ENCODE assay signal across 18 cellular contexts in genomic region chr19:30647891-30648290, GRCh38.
DNase-seq lines count a peak whose midpoint lies in the region; ATAC-seq, FAIRE-seq and TF ChIP-seq lines count a peak whose summit lies in the region.
"Had no signal": no experiment of that assay in that cellular context is flagged by ENCODE, and none has a peak within 500 bp of the region (broad histone marks: within the 10 kb centered on the region; RNA-seq: fewer than 3 reads in every experiment).

No MANE protein-coding gene starts in this region.

- H3K27ac Mint-ChIP-seq in brain (peak overlapping the region in 3 of 5 experiments; percentile 54 to 86 (median 79)), osteocyte (ENCODE audit: unreplicated experiment) (no peak overlapping the region)
- H3K27ac Mint-ChIP-seq: CD4-positive, alpha-beta T cell had no signal

- peaks cover 74% of the 10 kb centered on the region for H3K4me1 Mint-ChIP-seq in brain
- no peaks in the 10 kb centered on the region for H3K4me1 Mint-ChIP-seq in osteocyte (ENCODE audit: unreplicated experiment)

- H3K4me1 ChIP-seq in small intestine (ENCODE audit: control insufficient read depth in 2 of 2, insufficient read depth in 1 of 2, low read depth in 1 of 2, low read length in 1 of 2): no peaks in the 10 kb centered on the region
- H3K4me1 ChIP-seq: Caco-2 had no signal

- no peaks in the 10 kb centered on the region for H3K36me3 Mint-ChIP-seq in brain
- no peaks in the 10 kb centered on the region for H3K36me3 Mint-ChIP-seq in osteocyte (ENCODE audit: unreplicated experiment)

- H3K4me3 Mint-ChIP-seq in brain (no peak overlapping the region), osteocyte (ENCODE audit: unreplicated experiment) (no peak overlapping the region)
- H3K4me3 Mint-ChIP-seq: CD4-positive, alpha-beta T cell had no signal

- H3K9me3 Mint-ChIP-seq in brain: no peaks in the 10 kb centered on the region
- H3K9me3 Mint-ChIP-seq in osteocyte (ENCODE audit: unreplicated experiment): no peaks in the 10 kb centered on the region
- H3K9me3 Mint-ChIP-seq: CD4-positive, alpha-beta T cell had no signal

- FAIRE-seq in small intestine (lab: Jason Lieb, UNC): no peak
- FAIRE-seq: A204.1, D721Med, G401.6, GM12891, H54 had no signal

- no peaks in the 10 kb centered on the region for H3K9me3 ChIP-seq in small intestine (ENCODE audit: control insufficient read depth, low read depth)
- H3K9me3 ChIP-seq: Caco-2 had no signal

- H3K27ac ChIP-seq in layer of hippocampus (ENCODE audit: low read depth, low read length): peak overlapping the region; percentile 63
- no peak overlapping the region for H3K27ac ChIP-seq in small intestine (ENCODE audit: low read depth in 1 of 2, low read length in 1 of 2)
- H3K27ac ChIP-seq: C4-2B, GM23248 had no signal

- WGBS in small intestine, 3 donors: 62 to 73% (median 69%) methylated on average over 11 of the region's 11 CpGs

- H3K4me3 ChIP-seq in small intestine (ENCODE audit: low read depth in 1 of 2, low read length in 2 of 2): no peak overlapping the region
- H3K4me3 ChIP-seq: GM23248 had no signal

- TF ChIP-seq CTCF in brain (conservative IDR thresholded peaks at IDR 0.05) (no peak), osteocyte (IDR thresholded peaks at IDR 0.05) (no peak)

- ATAC-seq in GM18909 (IDR thresholded peaks at IDR 0.05; ENCODE audit: poor library complexity, unreplicated experiment): no peak

- peak; percentile 68 for DNase-seq in osteocyte (ENCODE audit: extremely low spot score, unreplicated experiment)
- DNase-seq in occipital lobe (lab: John Stamatoyannopoulos, UW): no peak
- no peak for DNase-seq in Ammon's horn (ENCODE audit: low spot score)
- DNase-seq in small intestine: no peak
- DNase-seq: ACHN; Caco-2; CD4-positive, alpha-beta T cell; HCEC 1CT had no signal

- H3K27me3 ChIP-seq in layer of hippocampus (ENCODE audit: control insufficient read depth, insufficient read depth, low read length): no peaks in the 10 kb centered on the region
- peaks cover 0 to 2% of the 10 kb centered on the region in 2 donors for H3K27me3 ChIP-seq in small intestine (ENCODE audit: control insufficient read depth in 2 of 2, insufficient read depth in 2 of 2, low read length in 2 of 2)

- H3K36me3 ChIP-seq in small intestine (ENCODE audit: control insufficient read depth in 2 of 2, insufficient read depth in 2 of 2, low read length in 2 of 2): no peaks in the 10 kb centered on the region

- H3K27me3 Mint-ChIP-seq in brain (peaks cover 10% of the 10 kb centered on the region), osteocyte (ENCODE audit: unreplicated experiment) (peaks cover 3% of the 10 kb centered on the region)
